9 cellular contexts compared by ENCODE assay signal in genomic region chr1:21149862-21150432, GRCh38. TPM values are rescaled to one million over a fixed set of nuclear protein-coding genes. Genes with fewer than 3 reads are reported as not detected.
DNase-seq lines count a peak whose midpoint lies in the region; ATAC-seq and TF ChIP-seq lines count a peak whose summit lies in the region.
"Had no signal": no experiment of that assay in that cellular context is flagged by ENCODE, and none has a peak within 500 bp of the region (broad histone marks: within the 10 kb centered on the region; RNA-seq: fewer than 3 reads in every experiment).

No MANE protein-coding gene starts in this region.

- POLR2A ChIA-PET in HEK293T (lab: Yijun Ruan, JAX) = no interaction called here

- H3K4me1 ChIP-seq in ovary (ENCODE audit: insufficient read depth) = peaks cover 1% of the 10 kb centered on the region
- H3K4me1 ChIP-seq: parathyroid adenoma had no signal

- CTCF ChIA-PET in HEK293T (lab: Yijun Ruan, JAX) = no interaction called here

- no peaks in the 10 kb centered on the region for H3K27me3 Mint-ChIP-seq in naive B cell

- TF ChIP-seq EP300 in ovary (IDR thresholded peaks at IDR 0.05) = no peak

- WGBS in ovary, 3 donors = 75 to 89% (median 76%) methylated on average over 3 of the region's 3 CpGs

- H3K4me1 Mint-ChIP-seq in naive B cell = peaks cover 8 to 14% (median 11%) of the 10 kb centered on the region in 3 donors

- ATAC-seq in esophagus mucosa (peak; percentile 78), naive B cell (ENCODE audit: low read depth in 2 of 2) (no peak), HG03342 (IDR thresholded peaks at IDR 0.05; ENCODE audit: unreplicated experiment) (no peak)

- H3K27ac ChIP-seq in ovary = no peak overlapping the region
- H3K27ac ChIP-seq: parathyroid adenoma had no signal

- intact Hi-C loops in ovary (cut with DNase I) = no loop called here

- no peaks in the 10 kb centered on the region for H3K9me3 Mint-ChIP-seq in naive B cell

- no peak for TF ChIP-seq POLR2A in ovary (IDR thresholded peaks at IDR 0.05)

- peak overlapping the region in 4 of 6 donors; percentile 20 to 64 (median 38) for H3K27ac Mint-ChIP-seq in naive B cell

- H3K4me3 ChIP-seq in ovary = no peak overlapping the region

- TF ChIP-seq CTCF in ovary (IDR thresholded peaks at IDR 0.05) = no peak

- no peaks in the 10 kb centered on the region for H3K9me3 ChIP-seq in ovary

- DNase-seq in AG08396 (ENCODE audit: low spot score) = peak; percentile 76
- DNase-seq in NCI-H460 (ENCODE audit: extremely low read depth, low read depth) = peak; percentile 38
- DNase-seq in naive B cell = no peak
- no peak for DNase-seq in epidermal melanocyte (ENCODE audit: insufficient read length, low spot score)
- no peak for DNase-seq in ovary
- no peak for DNase-seq in HEK293T (ENCODE audit: extremely low spot score)

- H3K36me3 ChIP-seq in ovary = no peaks in the 10 kb centered on the region

- H3K27me3 ChIP-seq in ovary = no peaks in the 10 kb centered on the region

- H3K4me3 Mint-ChIP-seq in naive B cell = no peak overlapping the region

- peaks cover 0 to 5% of the 10 kb centered on the region in 2 donors for H3K36me3 Mint-ChIP-seq in naive B cell

TF ChIP-seq in HEK293T, 16 proteins besides CTCF, POLR2A, EP300 and RAD21:
- TF ChIP-seq ELF4 (IDR thresholded peaks at IDR 0.05) (no peak), LEF1 (IDR thresholded peaks at IDR 0.05; ENCODE audit: borderline replicate concordance) (no peak), SUZ12 (IDR thresholded peaks at IDR 0.05) (no peak), FOXM1 (IDR thresholded peaks at IDR 0.05; ENCODE audit: borderline replicate concordance) (no peak)

RNA-seq across cellular contexts. Expression of gene EIF4G3, which starts 26.8 kb away (rescaled TPM):
- total RNA-seq in NCI-H460 (2014; rRNA removed; shearing (Covaris generic)) = 37.9 and 42.0 TPM in 2 replicates
- polyA plus RNA-seq in NCI-H460 (2014; cell fraction: nucleus; rRNA removed) = 32.1 and 33.7 TPM in 2 replicates
- total RNA-seq in esophagus mucosa (35.7 TPM), ovary (10 to 100 TPM; 25.8 to 62.4 (median 39.4) TPM)
- polyA plus RNA-seq in naive B cell (ENCODE audit: low read depth in 6 of 6) (10 to 100 TPM; 12.2 to 29.2 (median 16.0) TPM), ovary (10 to 100 TPM; 13.9 to 57.5 TPM)

Comparison
In these comparisons a context has a peak if more than half of its experiments do, and no peak if none do; other contexts are left out.
1. DNase-seq: peak in AG08396 (single experiment) and NCI-H460 (single experiment); none in naive B cell (single experiment), epidermal melanocyte (single experiment), ovary (0 of 5) and HEK293T (single experiment).